10 cellular contexts compared by ENCODE assay signal in the genomic region with DNA sequence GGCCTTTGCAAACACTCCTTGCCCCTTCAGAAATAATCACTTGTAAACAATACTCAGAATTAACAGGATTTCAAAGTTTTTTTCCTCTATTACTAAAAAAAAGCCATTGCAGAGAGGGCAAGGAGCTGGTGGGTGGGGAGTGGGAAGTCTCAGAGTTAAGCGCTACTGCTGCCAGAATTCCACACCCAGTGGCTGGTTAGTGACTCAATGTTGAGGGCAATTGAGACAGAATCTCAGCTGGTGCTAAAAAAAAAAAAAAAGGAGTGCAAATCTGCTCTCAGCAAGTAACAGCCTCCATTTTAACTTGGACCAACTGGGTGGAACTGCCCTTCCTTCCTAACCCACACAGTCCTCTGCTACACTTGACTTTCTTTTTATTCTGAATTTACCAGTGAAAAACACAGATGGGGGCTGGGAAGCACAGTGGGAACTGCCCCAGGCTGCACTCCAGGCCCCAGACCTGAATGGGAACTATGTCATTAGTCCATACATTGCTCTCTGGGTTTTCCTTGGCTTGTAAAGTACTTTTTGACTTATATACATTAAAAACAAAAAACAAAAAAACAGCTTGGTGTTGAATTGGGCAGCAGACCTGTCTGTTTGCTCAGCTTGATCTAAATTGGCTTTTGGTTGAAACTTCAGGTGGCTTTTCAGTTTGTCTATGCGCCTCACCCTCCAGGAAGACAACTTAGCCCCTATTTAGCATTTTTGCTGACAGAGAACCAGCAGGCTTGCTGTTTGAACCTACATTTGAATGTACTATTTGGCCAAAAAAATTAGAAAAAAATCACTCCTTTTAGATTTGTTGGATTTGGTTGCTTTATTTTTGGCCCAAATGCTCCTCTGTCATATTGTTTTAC.
A peak's percentile ranks its signal among the peaks of the same experiment; 100 is the strongest.
DNase-seq lines count a peak whose midpoint lies in the region; ATAC-seq, FAIRE-seq and TF ChIP-seq lines count a peak whose summit lies in the region.
"Had no signal": no experiment of that assay in that cellular context is flagged by ENCODE, and none has a peak within 500 bp of the region (broad histone marks: within the 10 kb centered on the region; RNA-seq: fewer than 3 reads in every experiment).

No MANE protein-coding gene starts in this region.

- no peak overlapping the region for H4K8ac ChIP-seq in trophoblast cell (ENCODE audit: low read depth, low read length)

- H3K36me3 ChIP-seq in trophoblast cell (ENCODE audit: control insufficient read depth in 1 of 2, insufficient read depth in 2 of 2, low read length in 2 of 2) (no peaks in the 10 kb centered on the region), small intestine (ENCODE audit: control insufficient read depth in 2 of 2, insufficient read depth in 2 of 2, low read length in 2 of 2) (no peaks in the 10 kb centered on the region), uterus (no peaks in the 10 kb centered on the region)
- H3K36me3 ChIP-seq: cardiac muscle cell, pancreas had no signal

- no peak overlapping the region for H3K14ac ChIP-seq in trophoblast cell (ENCODE audit: low read length)

- H3K4ac ChIP-seq in trophoblast cell (ENCODE audit: low read depth, low read length), result no peak overlapping the region

- H3K27ac ChIP-seq in trophoblast cell (ENCODE audit: low read depth, low read length) (no peak overlapping the region), small intestine (ENCODE audit: low read depth in 1 of 2, low read length in 1 of 2) (no peak overlapping the region), uterus (no peak overlapping the region)
- H3K27ac ChIP-seq: cardiac muscle cell, pancreas had no signal

- no peak overlapping the region for H2AK5ac ChIP-seq in trophoblast cell (ENCODE audit: low read length)

- no CpG with 5 or more reads among the region's 2 CpGs for WGBS in trophoblast cell (ENCODE audit: extremely low coverage, insufficient coverage, insufficient read length)
- 71 to 80% (median 72%) methylated on average over 2 of the region's 2 CpGs for WGBS in small intestine, 3 donors

- H3K18ac ChIP-seq in trophoblast cell (ENCODE audit: low read length), result no peak overlapping the region

- no peak overlapping the region for H3K23ac ChIP-seq in trophoblast cell (ENCODE audit: low read length)

- H4K91ac ChIP-seq in trophoblast cell (ENCODE audit: low read depth, low read length), result no peak overlapping the region

- intact Hi-C loops in uterus (cut with DNase I; ENCODE audit: low total_unique reads), result no loop called here

- DNase-seq in H4 (ENCODE audit: low spot score) (peak; percentile 71), NCI-H748 (lab: John Stamatoyannopoulos, UW; ENCODE audit: unreplicated experiment) (peak; percentile 88), trophoblast cell (peak; percentile 6 to 36), small intestine (no peak), uterus (no peak)
- no peak for DNase-seq in stimulated activated CD4-positive, alpha-beta T cell treated with anti-CD3 and anti-CD28 coated beads, Interleukin-4, amount 100 ng/mL, for 1 hour
- DNase-seq: pancreas had no signal

- H3K27me3 ChIP-seq in trophoblast cell (ENCODE audit: insufficient read depth, low read length) (no peaks in the 10 kb centered on the region), small intestine (ENCODE audit: control insufficient read depth in 2 of 2, insufficient read depth in 2 of 2, low read length in 2 of 2) (no peaks in the 10 kb centered on the region), uterus (no peaks in the 10 kb centered on the region)
- H3K27me3 ChIP-seq: cardiac muscle cell, pancreas had no signal

- no peak overlapping the region for H3K9ac ChIP-seq in trophoblast cell (ENCODE audit: low read length)

- H2BK120ac ChIP-seq in trophoblast cell (ENCODE audit: insufficient read depth, low read length, poor library complexity), result no peak overlapping the region

- H3K9me3 ChIP-seq in trophoblast cell (ENCODE audit: insufficient read depth, low read depth, low read length) (no peaks in the 10 kb centered on the region), small intestine (ENCODE audit: control insufficient read depth, low read depth) (no peaks in the 10 kb centered on the region), uterus (no peaks in the 10 kb centered on the region)
- H3K9me3 ChIP-seq: pancreas had no signal

- no peak for TF ChIP-seq CTCF in uterus (IDR thresholded peaks at IDR 0.05)

- TF ChIP-seq POLR2A in uterus (IDR thresholded peaks at IDR 0.05), result no peak

- H3K4me2 ChIP-seq in trophoblast cell (ENCODE audit: low read length), result no peak overlapping the region

- no peak for FAIRE-seq in small intestine (lab: Jason Lieb, UNC)
- FAIRE-seq: pancreas had no signal

- H3K79me2 ChIP-seq in trophoblast cell (ENCODE audit: control insufficient read depth, insufficient read depth, low read length, poor library complexity), result no peaks in the 10 kb centered on the region

- no peak overlapping the region for H4K12ac ChIP-seq in trophoblast cell (ENCODE audit: low read depth, low read length)

- no peaks in the 10 kb centered on the region for H3K79me1 ChIP-seq in trophoblast cell (ENCODE audit: low read length)

- peak overlapping the region; percentile 9 for H2BK12ac ChIP-seq in trophoblast cell (ENCODE audit: low read length)

- no peak overlapping the region for H3K4me3 ChIP-seq in trophoblast cell (ENCODE audit: low read depth, low read length)
- no peak overlapping the region for H3K4me3 ChIP-seq in small intestine (ENCODE audit: low read depth in 1 of 2, low read length in 2 of 2)
- no peak overlapping the region for H3K4me3 ChIP-seq in uterus
- H3K4me3 ChIP-seq: cardiac muscle cell, pancreas had no signal

- H3K4me1 ChIP-seq in trophoblast cell (ENCODE audit: control insufficient read depth in 1 of 2, insufficient read depth in 2 of 2, low read length in 2 of 2) (peaks cover 0 to 6% of the 10 kb centered on the region in 2 experiments), small intestine (ENCODE audit: control insufficient read depth in 2 of 2, insufficient read depth in 1 of 2, low read depth in 1 of 2, low read length in 1 of 2) (peaks cover 0 to 2% of the 10 kb centered on the region in 2 donors), uterus (no peaks in the 10 kb centered on the region)
- H3K4me1 ChIP-seq: pancreas had no signal

- peak overlapping the region; percentile 14 for H2BK5ac ChIP-seq in trophoblast cell (ENCODE audit: low read depth, low read length, poor library complexity)

- H2AFZ ChIP-seq in trophoblast cell (ENCODE audit: insufficient read depth, low read length, poor library complexity), result no peak overlapping the region

- peak; percentile 70 for ATAC-seq in esophagus mucosa
- no peak for ATAC-seq in HG03045 (IDR thresholded peaks at IDR 0.05; ENCODE audit: unreplicated experiment)

Comparison
In these comparisons a context has a peak if more than half of its experiments do, and no peak if none do; other contexts are left out.
1. DNase-seq: peak in H4 (single experiment), NCI-H748 (single experiment) and trophoblast cell (2 of 2); none in small intestine (single experiment), stimulated activated CD4-positive, alpha-beta T cell treated with anti-CD3 and anti-CD28 coated beads, Interleukin-4, amount 100 ng/mL, for 1 hour (single experiment) and uterus (0 of 2).